Comparison of ENCODE assay signal across 15 cellular contexts in the genomic region with DNA sequence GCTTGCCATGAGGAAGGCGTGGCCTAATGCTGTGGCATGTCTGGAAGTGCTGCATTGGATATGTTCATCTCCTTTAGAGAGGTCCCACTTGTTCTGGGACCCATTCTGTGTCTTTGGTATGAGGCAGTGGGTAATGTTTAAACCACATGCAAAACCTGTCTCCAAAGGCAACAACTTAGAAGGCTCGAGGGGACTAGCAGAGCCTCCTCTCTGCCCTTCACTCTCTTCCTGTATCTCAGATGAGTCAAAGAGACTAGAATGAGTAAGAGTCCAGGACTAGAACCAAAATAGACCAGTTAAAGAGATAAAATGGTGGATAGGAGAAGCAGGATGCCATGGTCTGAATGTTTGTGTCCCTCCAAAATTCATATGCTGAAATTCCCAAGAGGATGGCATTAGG.
DNase-seq lines count a peak whose midpoint lies in the region; ATAC-seq and FAIRE-seq lines count a peak whose summit lies in the region.
"Had no signal": no experiment of that assay in that cellular context is flagged by ENCODE, and none has a peak within 500 bp of the region (broad histone marks: within the 10 kb centered on the region; RNA-seq: fewer than 3 reads in every experiment).

No MANE protein-coding gene starts in this region.

- no peak for DNase-seq in GM18507 (ENCODE audit: extremely low spot score, insufficient read length, low read depth)
- no peak for DNase-seq in frontal cortex (ENCODE audit: low spot score in 2 of 2)
- DNase-seq in cerebellum (ENCODE audit: low spot score) = no peak
- DNase-seq in NK-92 treated with Interleukin-12 subunit alpha and Interleukin-12 subunit beta, amount 100 ng/mL, for 24 hours (lab: John Stamatoyannopoulos, UW) = no peak
- no peak for DNase-seq in NCI-H1417 (lab: John Stamatoyannopoulos, UW)
- DNase-seq: activated naive CD4-positive, alpha-beta T cell treated with anti-CD3 and anti-CD28 coated beads for 36 hours; IMR-90; NCI-H526 treated with DMSO at 0.1 percent for 48 hours; SHP77; stimulated activated CD4-positive, alpha-beta T cell treated with anti-CD3 and anti-CD28 coated beads, Interleukin-2, amount 100 ng/mL, for 48 hours; stimulated activated naive CD4-positive, alpha-beta T cell had no signal

- peak; percentile 70 for FAIRE-seq in GM18507 (lab: Jason Lieb, UNC)
- no peak for FAIRE-seq in frontal cortex (lab: Jason Lieb, UNC)
- FAIRE-seq: TTC549 had no signal

- peak; percentile 91 for ATAC-seq in GM19463 (IDR thresholded peaks at IDR 0.05; ENCODE audit: unreplicated experiment)
- ATAC-seq in HG02798 (IDR thresholded peaks at IDR 0.05; ENCODE audit: poor library complexity, unreplicated experiment) = peak; percentile 80
- peak; percentile 91 for ATAC-seq in HG03378 (IDR thresholded peaks at IDR 0.05; ENCODE audit: unreplicated experiment)
